Comparison of ENCODE assay signal across 8 cellular contexts in the genomic region with DNA sequence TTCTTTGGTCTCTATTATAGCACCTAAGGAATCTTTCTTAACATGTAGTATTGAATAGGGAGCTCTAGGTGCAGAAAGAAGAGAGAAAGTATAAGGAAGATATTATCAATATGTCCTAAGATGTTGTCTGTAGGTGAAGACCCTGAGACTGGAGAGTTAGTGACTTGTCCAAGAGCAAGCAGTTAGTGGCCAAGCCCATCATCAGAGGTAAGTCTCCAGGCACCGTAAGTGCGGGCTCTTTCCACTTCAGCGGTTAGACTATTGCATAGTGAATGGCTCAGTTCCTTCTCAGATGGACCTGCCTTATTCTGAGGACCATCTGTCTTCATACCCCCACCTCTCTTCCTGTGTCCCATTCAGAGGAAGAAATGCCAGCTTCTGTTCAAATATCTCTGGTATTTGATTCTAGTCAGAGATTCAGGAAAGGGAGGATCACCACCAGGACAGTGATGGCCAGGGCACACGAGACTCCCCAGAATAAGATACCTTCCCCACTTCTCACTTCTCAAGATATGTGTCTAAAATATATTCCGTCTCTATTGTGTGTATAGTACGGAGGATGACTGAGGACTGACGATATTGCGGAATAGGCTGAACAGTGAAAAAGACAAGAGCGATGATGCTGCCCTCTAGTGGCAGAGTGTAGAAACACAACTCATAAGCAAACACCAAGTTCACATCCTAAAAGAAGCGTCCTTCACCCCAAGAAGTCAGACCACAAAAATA.
DNase-seq lines count a peak whose midpoint lies in the region; ATAC-seq, FAIRE-seq and TF ChIP-seq lines count a peak whose summit lies in the region.

No MANE protein-coding gene starts in this region.

- no peaks in the 10 kb centered on the region for H3K36me3 ChIP-seq in brain microvascular endothelial cell (replicated peaks)

- H3K27me3 ChIP-seq in brain microvascular endothelial cell (replicated peaks) = no peaks in the 10 kb centered on the region

- peak; percentile 88 for FAIRE-seq in A204.1 (lab: Jason Lieb, UNC)

- H3K4me3 ChIP-seq in brain microvascular endothelial cell (ENCODE audit: low read depth, low read length) = peak overlapping the region; percentile 27

- DNase-seq in GM13976 (ENCODE audit: low spot score) (peak; percentile 71), NCI-H1694 treated with DMSO at 0.1 percent for 48 hours (lab: John Stamatoyannopoulos, UW) (peak; percentile 61), T1000 (lab: John Stamatoyannopoulos, UW) (peak; percentile 29), brain microvascular endothelial cell (peak; percentile 67), iPS-NIHi11 (ENCODE audit: low spot score) (peak; percentile 76)
- DNase-seq in stimulated activated CD4-positive, alpha-beta T cell treated with anti-CD3 and anti-CD28 coated beads, Interleukin-12 subunit alpha, Interleukin-12 subunit beta, amount 100 ng/mL, for 48 hours (ENCODE audit: low read depth in 2 of 3, low spot score in 1 of 3) = peak; percentile 15 to 58 (median 27)

- ATAC-seq in HG02938 (IDR thresholded peaks at IDR 0.05; ENCODE audit: unreplicated experiment) = peak; percentile 83

- TF ChIP-seq CTCF in GM13976 (IDR thresholded peaks at IDR 0.05; ENCODE audit: borderline replicate concordance, control extremely low read depth, extremely low read depth, insufficient read depth, missing control alignments) (peak; percentile 81), brain microvascular endothelial cell (IDR thresholded peaks at IDR 0.05; ENCODE audit: low read depth, low read length, missing control alignments) (peak; percentile 82)

- H3K27ac ChIP-seq in brain microvascular endothelial cell = no peak overlapping the region

- in situ Hi-C loops in GM13976 (cut with MboI; ENCODE audit: low sequenced_read_pairs, unreplicated experiment) (loop anchor here (10.0 to 25.0 kb wide), 3 partner anchors 125 to 753 kb away; no protein-coding TSS in a partner anchor), brain microvascular endothelial cell (cut with HindIII; ENCODE audit: low pct_ligation_motif_present, low sequenced_read_pairs) (no loop called here)
